Comparison of ENCODE assay signal across 25 cellular contexts in genomic region chr15:81357178-81357686, GRCh38. TPM values are rescaled to one million over a fixed set of nuclear protein-coding genes. Genes with fewer than 3 reads are reported as not detected.
DNase-seq lines count a peak whose midpoint lies in the region; ATAC-seq and TF ChIP-seq lines count a peak whose summit lies in the region.
"Had no signal": no experiment of that assay in that cellular context is flagged by ENCODE, and none has a peak within 500 bp of the region (broad histone marks: within the 10 kb centered on the region; RNA-seq: fewer than 3 reads in every experiment).

No MANE protein-coding gene starts in this region.

- TF ChIP-seq CTCF in BE2C (IDR thresholded peaks at IDR 0.05; ENCODE audit: low read depth, low read length), result peak; percentile 12; the same call in 1 of the 2 replicates
- TF ChIP-seq CTCF in GM23338 (conservative IDR thresholded peaks at IDR 0.05; ENCODE audit: low read depth in 2 of 2), result peak; percentile 6 to 23; a peak in 1 of 4 replicates
- TF ChIP-seq CTCF in OCI-LY7 (conservative IDR thresholded peaks at IDR 0.05; ENCODE audit: low read length), result peak; percentile 33; the same call in 1 of the 2 replicates
- TF ChIP-seq CTCF in epithelial cell of esophagus (IDR thresholded peaks at IDR 0.05; ENCODE audit: insufficient read depth, low read depth, low read length, missing control alignments), result peak; percentile 5

- CTCF ChIA-PET in OCI-LY7 (lab: Charles Lee; ENCODE audit: unreplicated experiment), result no interaction called here

- no peaks in the 10 kb centered on the region for H3K36me3 Mint-ChIP-seq in GM23338 (ENCODE audit: low read depth)
- H3K36me3 Mint-ChIP-seq: CD4-positive, alpha-beta memory T cell; naive B cell; stimulated activated naive B cell treated with anti-CD40 and anti-IgM and Interleukin-4, amounts not matched to agents 10 μg/mL and 1 μg/mL and 100 μg/mL, for 72 hours had no signal

- H3K27ac ChIP-seq in GM23338 (ENCODE audit: low read depth) (no peak overlapping the region), OCI-LY7 (ENCODE audit: low read depth, low read length, poor library complexity, severe bottlenecking) (no peak overlapping the region)
- H3K27ac ChIP-seq: hepatocyte, ovary, thoracic aorta had no signal

- H3K36me3 ChIP-seq in BE2C, result no peaks in the 10 kb centered on the region
- no peaks in the 10 kb centered on the region for H3K36me3 ChIP-seq in GM23338 (ENCODE audit: insufficient read depth)
- H3K36me3 ChIP-seq in OCI-LY7 (ENCODE audit: insufficient read depth, low read length), result no peaks in the 10 kb centered on the region
- H3K36me3 ChIP-seq: ovary, thoracic aorta had no signal

- H3K27me3 Mint-ChIP-seq in GM23338 (ENCODE audit: insufficient read depth, low read depth, poor library complexity), result peaks cover 2% of the 10 kb centered on the region
- H3K27me3 Mint-ChIP-seq: activated naive CD4-positive, alpha-beta T cell treated with anti-CD3 and anti-CD28 coated beads, Interleukin-2, amount 50 U/mL, for 24 hours; stimulated activated naive B cell treated with anti-CD40 and anti-IgM and Interleukin-4, amounts not matched to agents 10 μg/mL and 1 μg/mL and 100 μg/mL, for 72 hours had no signal

- H3K4me3 Mint-ChIP-seq in GM23338, result no peak overlapping the region
- H3K4me3 Mint-ChIP-seq: activated CD4-positive, alpha-beta memory T cell treated with anti-CD3 and anti-CD28 coated beads, Interleukin-2, amount 10 ng/mL, durations not matched to agents 7 days and 5 days; activated naive CD4-positive, alpha-beta T cell treated with anti-CD3 and anti-CD28 coated beads, Interleukin-2, amount 50 U/mL, for 24 hours; stimulated activated naive B cell treated with anti-CD40 and anti-IgM and Interleukin-4, amounts not matched to agents 10 μg/mL and 1 μg/mL and 100 μg/mL, for 72 hours had no signal

- H3K4me3 ChIP-seq in BE2C (ENCODE audit: low read depth, low read length) (no peak overlapping the region), GM23338 (no peak overlapping the region), OCI-LY7 (ENCODE audit: low read depth, low read length, poor library complexity, severe bottlenecking) (no peak overlapping the region), epithelial cell of esophagus (ENCODE audit: low read length) (no peak overlapping the region)
- H3K4me3 ChIP-seq: hepatocyte, ovary, thoracic aorta had no signal

- no peaks in the 10 kb centered on the region for H3F3A ChIP-seq in GM23338 (replicated peaks; ENCODE audit: low read depth)

- ATAC-seq in GM23338 (peak; percentile 58), GM21423 (IDR thresholded peaks at IDR 0.05; ENCODE audit: unreplicated experiment) (no peak)
- ATAC-seq: sciatic nerve; stimulated activated naive B cell treated with anti-CD40 and anti-IgM and Interleukin-4, amounts not matched to agents 10 μg/mL and 1 μg/mL and 100 μg/mL, for 72 hours had no signal

- H3K79me2 ChIP-seq in GM23338 (replicated peaks; ENCODE audit: insufficient read depth) (no peaks in the 10 kb centered on the region), OCI-LY7 (ENCODE audit: insufficient read depth, low read depth, low read length) (no peaks in the 10 kb centered on the region)
- H3K79me2 ChIP-seq: hepatocyte had no signal

- H4K20me1 ChIP-seq in GM23338 (replicated peaks; ENCODE audit: insufficient read depth) (no peaks in the 10 kb centered on the region), OCI-LY7 (ENCODE audit: insufficient read depth, low read length) (no peaks in the 10 kb centered on the region)

- no peak for DNase-seq in BE2C
- DNase-seq in GM23338 (ENCODE audit: low spot score), result peak; percentile 47
- DNase-seq in OCI-LY7 (ENCODE audit: low spot score), result no peak
- DNase-seq in epithelial cell of esophagus (ENCODE audit: low read depth), result no peak
- DNase-seq in GF-D8 (lab: John Stamatoyannopoulos, UW), result no peak
- DNase-seq in cerebellar cortex (ENCODE audit: low spot score), result no peak
- no peak for DNase-seq in activated T-cell treated with anti-CD3 and anti-CD28 coated beads, Interleukin-2, amount 50 U/mL, for 48 hours
- DNase-seq: ACHN; activated CD4-positive, alpha-beta memory T cell treated with anti-CD3 and anti-CD28 coated beads, Interleukin-2, amount 10 ng/mL, durations not matched to agents 7 days and 5 days; CD4-positive, alpha-beta memory T cell; islet precursor cell; KBM-7; naive B cell; NCI-H1105; NCI-H2081; NCI-H446; ovary; stimulated activated naive B cell treated with anti-CD40 and anti-IgM and Interleukin-4, amounts not matched to agents 10 μg/mL and 1 μg/mL and 100 μg/mL, for 72 hours had no signal

- H3K27ac Mint-ChIP-seq in GM23338, result no peak overlapping the region
- H3K27ac Mint-ChIP-seq: activated CD4-positive, alpha-beta memory T cell treated with anti-CD3 and anti-CD28 coated beads, Interleukin-2, amount 10 ng/mL, durations not matched to agents 7 days and 5 days; activated naive CD4-positive, alpha-beta T cell treated with anti-CD3 and anti-CD28 coated beads, Interleukin-2, amount 50 U/mL, for 24 hours; CD4-positive, alpha-beta memory T cell; stimulated activated naive B cell treated with anti-CD40 and anti-IgM and Interleukin-4, amounts not matched to agents 10 μg/mL and 1 μg/mL and 100 μg/mL, for 72 hours had no signal

- H2AFZ ChIP-seq in GM23338, result no peak overlapping the region
- H2AFZ ChIP-seq in OCI-LY7 (ENCODE audit: low read length), result no peak overlapping the region
- H2AFZ ChIP-seq: hepatocyte had no signal

- H3K27me3 ChIP-seq in BE2C (peaks cover 14% of the 10 kb centered on the region), GM23338 (ENCODE audit: insufficient read depth) (no peaks in the 10 kb centered on the region)
- H3K27me3 ChIP-seq: hepatocyte, ovary had no signal

- POLR2A ChIA-PET in OCI-LY7 (lab: Charles Lee), result no interaction called here

- H3K4me2 ChIP-seq in GM23338, result no peak overlapping the region
- H3K4me2 ChIP-seq in OCI-LY7 (ENCODE audit: low read length), result no peak overlapping the region
- H3K4me2 ChIP-seq: hepatocyte had no signal

- no peaks in the 10 kb centered on the region for H3K9me2 ChIP-seq in GM23338 (ENCODE audit: insufficient read depth)
- no peaks in the 10 kb centered on the region; the same call in 1 of the 2 replicates for H3K9me2 ChIP-seq in OCI-LY7 (ENCODE audit: insufficient read depth, low read length)

- no peaks in the 10 kb centered on the region for H3K9me3 ChIP-seq in BE2C
- no peaks in the 10 kb centered on the region for H3K9me3 ChIP-seq in OCI-LY7 (ENCODE audit: low read length)
- H3K9me3 ChIP-seq: ovary, thoracic aorta had no signal

- H3K9me3 Mint-ChIP-seq in GM23338, result no peaks in the 10 kb centered on the region
- H3K9me3 Mint-ChIP-seq: activated CD4-positive, alpha-beta memory T cell treated with anti-CD3 and anti-CD28 coated beads, Interleukin-2, amount 10 ng/mL, durations not matched to agents 7 days and 5 days; activated naive CD4-positive, alpha-beta T cell treated with anti-CD3 and anti-CD28 coated beads, Interleukin-2, amount 50 U/mL, for 24 hours; naive B cell; stimulated activated naive B cell treated with anti-CD40 and anti-IgM and Interleukin-4, amounts not matched to agents 10 μg/mL and 1 μg/mL and 100 μg/mL, for 72 hours had no signal

- BruUV-seq in OCI-LY7 (replicated peaks; lab: Mats Ljungman, UMichigan), result no TSS peak

- intact Hi-C loops in OCI-LY7 (cut with micrococcal nuclease; ENCODE audit: unreplicated experiment), result no loop called here

- H3K4me1 Mint-ChIP-seq in GM23338, result peaks cover 13% of the 10 kb centered on the region
- H3K4me1 Mint-ChIP-seq: activated CD4-positive, alpha-beta memory T cell treated with anti-CD3 and anti-CD28 coated beads, Interleukin-2, amount 10 ng/mL, durations not matched to agents 7 days and 5 days; activated naive CD4-positive, alpha-beta T cell treated with anti-CD3 and anti-CD28 coated beads, Interleukin-2, amount 50 U/mL, for 24 hours; CD4-positive, alpha-beta memory T cell; naive B cell; stimulated activated naive B cell treated with anti-CD40 and anti-IgM and Interleukin-4, amounts not matched to agents 10 μg/mL and 1 μg/mL and 100 μg/mL, for 72 hours had no signal

- H3K4me1 ChIP-seq in BE2C (no peaks in the 10 kb centered on the region), GM23338 (ENCODE audit: insufficient read depth) (peaks cover 9% of the 10 kb centered on the region; the same call in 1 of the 2 replicates), OCI-LY7 (ENCODE audit: insufficient read depth, low read length, poor library complexity, severe bottlenecking) (no peaks in the 10 kb centered on the region)

TF ChIP-seq in GM23338, 12 proteins besides CTCF, POLR2A, EP300 and RAD21:
- no peak for TF ChIP-seq CREB1 (CRISPR knock-in tag; IDR thresholded peaks at IDR 0.05; ENCODE audit: low read depth)
- no peak for TF ChIP-seq ZNF331 (CRISPR knock-in tag; IDR thresholded peaks at IDR 0.05; ENCODE audit: low read depth)
- TF ChIP-seq EZH2 (IDR thresholded peaks at IDR 0.05; ENCODE audit: low read depth, unreplicated experiment), result no peak
- no peak for TF ChIP-seq EZH2phosphoT487 (IDR thresholded peaks at IDR 0.05; ENCODE audit: unreplicated experiment)

RNA-seq across cellular contexts. Expression of gene TMC3, which starts 16.8 kb away (rescaled TPM):
- not detected for polyA plus RNA-seq in BE2C (2012; ENCODE audit: insufficient read depth, insufficient read length, low read depth)
- total RNA-seq in GM23338 (2014; rRNA removed; shearing (Covaris generic)), result not detected in 2 replicates
- polyA plus RNA-seq in GM23338 (2016; fragmentation: Nextera tagmentation; extraction: Ambion mirVana), result 0.07 and 0.10 TPM in 2 replicates
- not detected in 2 replicates for total RNA-seq in OCI-LY7 (2014; rRNA removed; shearing (Covaris generic))
- total RNA-seq in OCI-LY7 (2022), result not detected in 2 replicates
- total RNA-seq: activated CD4-positive, alpha-beta memory T cell treated with anti-CD3 and anti-CD28 coated beads, Interleukin-2, amount 10 ng/mL, durations not matched to agents 7 days and 5 days; CD4-positive, alpha-beta memory T cell; fibroblast of villous mesenchyme; lung microvascular endothelial cell had no signal
- polyA plus RNA-seq: hepatocyte, ovary had no signal

RNA-seq across cellular contexts. Expression of gene STARD5, which starts 33.3 kb away (rescaled TPM):
- 1.1 TPM for polyA plus RNA-seq in BE2C (2012; ENCODE audit: insufficient read depth, insufficient read length, low read depth)
- 7.7 and 10.1 TPM in 2 replicates for total RNA-seq in GM23338 (2014; rRNA removed; shearing (Covaris generic))
- 3.8 and 4.5 TPM in 2 replicates for polyA plus RNA-seq in GM23338 (2016; fragmentation: Nextera tagmentation; extraction: Ambion mirVana)
- 12.4 and 20.3 TPM in 2 replicates for total RNA-seq in OCI-LY7 (2014; rRNA removed; shearing (Covaris generic))
- total RNA-seq in OCI-LY7 (2022), result 6.5 and 8.3 TPM in 2 replicates
